Comparison of ENCODE assay signal across 1 cellular context in genomic region chr10:101018600-101019439, GRCh38.
TF ChIP-seq lines count a peak whose summit lies in the region.

No MANE protein-coding gene starts in this region.

TF ChIP-seq in K562, 482 proteins besides CTCF, POLR2A, EP300 and RAD21 (continued from another document and continues in another):
- no peak for TF ChIP-seq ZNF318 (IDR thresholded peaks at IDR 0.05; ENCODE audit: borderline replicate concordance in 1 of 2, low read depth in 1 of 2)
- TF ChIP-seq HEY1 (CRISPR knock-in tag; IDR thresholded peaks at IDR 0.05; ENCODE audit: borderline replicate concordance), result no peak
- TF ChIP-seq LCOR (CRISPR knock-in tag; IDR thresholded peaks at IDR 0.05), result no peak
- peak; percentile 48 for TF ChIP-seq SMC3 (conservative IDR thresholded peaks at IDR 0.05; ENCODE audit: insufficient read depth, low read depth, low read length)
- TF ChIP-seq ZNF133 (CRISPR knock-in tag; IDR thresholded peaks at IDR 0.05), result no peak
- TF ChIP-seq CHAMP1 (IDR thresholded peaks at IDR 0.05), result no peak
- TF ChIP-seq RERE (CRISPR knock-in tag; IDR thresholded peaks at IDR 0.05; ENCODE audit: borderline replicate concordance), result no peak
- TF ChIP-seq HOMEZ (CRISPR knock-in tag; IDR thresholded peaks at IDR 0.05), result no peak
- peak; percentile 77 for TF ChIP-seq MYC (IDR thresholded peaks at IDR 0.05; ENCODE audit: low read depth, low read length)
- TF ChIP-seq MYC (CRISPR knock-in tag; IDR thresholded peaks at IDR 0.05; ENCODE audit: borderline replicate concordance, low read depth), result no peak
- TF ChIP-seq FOXP1 (CRISPR knock-in tag; IDR thresholded peaks at IDR 0.05), result peak; percentile 87
- peak; percentile 90; the same call in 1 of the 2 replicates for TF ChIP-seq ZBTB33 (CRISPR knock-in tag; IDR thresholded peaks at IDR 0.05)
- TF ChIP-seq HBP1 (CRISPR knock-in tag; IDR thresholded peaks at IDR 0.05), result no peak
- TF ChIP-seq CXXC5 (CRISPR knock-in tag; IDR thresholded peaks at IDR 0.05), result peak; percentile 36; the same call in 1 of the 2 replicates
- TF ChIP-seq JUN (IDR thresholded peaks at IDR 0.05; ENCODE audit: borderline replicate concordance, low read depth, low read length), result no peak
- TF ChIP-seq JUN (CRISPR knock-in tag; IDR thresholded peaks at IDR 0.05; ENCODE audit: borderline replicate concordance), result peak; percentile 24; the same call in 1 of the 2 replicates
- TF ChIP-seq KLF16 (IDR thresholded peaks at IDR 0.05), result no peak
- TF ChIP-seq PHF20 (IDR thresholded peaks at IDR 0.05; ENCODE audit: partially characterized antibody), result no peak
- no peak for TF ChIP-seq GABPB1 (CRISPR knock-in tag; IDR thresholded peaks at IDR 0.05)
- no peak for TF ChIP-seq ZBTB1 (CRISPR knock-in tag; IDR thresholded peaks at IDR 0.05; ENCODE audit: borderline replicate concordance, low read depth)
- no peak for TF ChIP-seq MTA1 (IDR thresholded peaks at IDR 0.05; ENCODE audit: borderline replicate concordance)
- no peak for TF ChIP-seq ZNF316 (IDR thresholded peaks at IDR 0.05)
- TF ChIP-seq CBFA2T3 (IDR thresholded peaks at IDR 0.05), result 0 out of 2 replicates have a peak, but pooled peaks have one; percentile 4
- TF ChIP-seq CREB1 (IDR thresholded peaks at IDR 0.05), result no peak
- TF ChIP-seq CREB1 (CRISPR knock-in tag; IDR thresholded peaks at IDR 0.05), result peak; percentile 23; the same call in 1 of the 2 replicates
- 0 out of 2 replicates have a peak, but pooled peaks have one; percentile 26 for TF ChIP-seq USF1 (CRISPR knock-in tag; IDR thresholded peaks at IDR 0.05)
- no peak for TF ChIP-seq TBL1XR1 (IDR thresholded peaks at IDR 0.05; ENCODE audit: low read length in 2 of 2)
- TF ChIP-seq FIP1L1 (IDR thresholded peaks at IDR 0.05; ENCODE audit: low read depth, low read length, poor library complexity, severe bottlenecking), result peak; percentile 51
- no peak for TF ChIP-seq CHD4 (IDR thresholded peaks at IDR 0.05; ENCODE audit: insufficient read depth, insufficient replicate concordance, low read depth, low read length, poor library complexity, severe bottlenecking)
- no peak for TF ChIP-seq FOXK1 (CRISPR knock-in tag; IDR thresholded peaks at IDR 0.05; ENCODE audit: borderline replicate concordance)
- TF ChIP-seq SMARCC2 (IDR thresholded peaks at IDR 0.05; ENCODE audit: low read depth), result no peak
- no peak for TF ChIP-seq NR1H2 (CRISPR knock-in tag; IDR thresholded peaks at IDR 0.05)
- TF ChIP-seq ZNF12 (CRISPR knock-in tag; IDR thresholded peaks at IDR 0.05), result no peak
